In the genomic region with DNA sequence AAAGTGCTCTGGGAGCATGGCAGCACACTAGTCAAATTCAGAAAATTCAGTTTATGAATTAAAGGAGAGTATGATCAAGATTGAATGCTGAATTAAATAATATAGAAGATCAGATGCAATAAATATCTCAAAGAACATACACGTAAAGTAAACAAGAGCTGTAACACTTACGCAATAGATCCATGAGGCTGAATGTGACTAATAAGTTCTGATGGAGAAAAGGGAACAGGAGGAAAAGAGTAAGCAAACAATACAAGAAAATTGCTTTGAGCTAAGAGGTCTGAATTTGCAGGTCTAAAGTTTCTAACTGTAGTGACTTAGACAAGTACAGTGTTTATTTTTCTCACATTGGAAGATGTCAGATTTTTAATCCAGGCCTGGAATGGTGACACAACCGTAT, we compare ENCODE assay signal across 28 cellular contexts.
DNase-seq lines count a peak whose midpoint lies in the region; ATAC-seq and TF ChIP-seq lines count a peak whose summit lies in the region.
"Had no signal": no experiment of that assay in that cellular context is flagged by ENCODE, and none has a peak within 500 bp of the region (broad histone marks: within the 10 kb centered on the region; RNA-seq: fewer than 3 reads in every experiment).

No MANE protein-coding gene starts in this region.

- no peaks in the 10 kb centered on the region for H3K27me3 ChIP-seq in IMR-90 (ENCODE audit: control insufficient read depth, insufficient read depth, low read length)
- H3K27me3 ChIP-seq: ascending aorta, BLaER1, gastrocnemius medialis, transverse colon had no signal

- no peak for TF ChIP-seq RAD21 in IMR-90 (IDR thresholded peaks at IDR 0.05; ENCODE audit: low read length)

- no peak for ATAC-seq in IMR-90 (ENCODE audit: low read depth)
- ATAC-seq in HG03571 (IDR thresholded peaks at IDR 0.05; ENCODE audit: unreplicated experiment) = no peak
- ATAC-seq: effector memory CD8-positive, alpha-beta T cell; esophagus mucosa; gastrocnemius medialis; natural killer cell; stimulated activated effector memory CD8-positive, alpha-beta T cell treated with anti-CD3 and anti-CD28 coated beads, Interleukin-12 subunit alpha, Interleukin-12 subunit beta, amount 100 ng/mL, for 72 hours had no signal

- intact Hi-C loops in IMR-90 (cut with micrococcal nuclease) = no loop called here

- H3K36me3 ChIP-seq in IMR-90 (ENCODE audit: control insufficient read depth, insufficient read depth, low read length) = no peaks in the 10 kb centered on the region
- H3K36me3 ChIP-seq: ascending aorta, BLaER1, gastrocnemius medialis, transverse colon had no signal

- H3K4me3 ChIP-seq in IMR-90 (ENCODE audit: insufficient read depth, low read depth, low read length) (no peak overlapping the region), astrocyte of the spinal cord (ENCODE audit: low read depth, low read length) (no peak overlapping the region), fibroblast of pulmonary artery (replicated peaks; ENCODE audit: low read depth, low read length) (no peak overlapping the region)
- H3K4me3 ChIP-seq: ascending aorta, BLaER1, gastrocnemius medialis, transverse colon had no signal

- WGBS in IMR-90 (ENCODE audit: extremely low coverage in 2 of 2, insufficient read length in 1 of 2), 2 experiments = no CpG with 5 or more reads among the region's 3 CpGs

- BruUV-seq in IMR-90 (replicated peaks; lab: Mats Ljungman, UMichigan) = no TSS peak

- no peaks in the 10 kb centered on the region; the same call in 1 of the 2 replicates for H3K9me3 ChIP-seq in IMR-90 (ENCODE audit: control insufficient read depth, insufficient read depth, low read length)
- H3K9me3 ChIP-seq: ascending aorta, BLaER1, gastrocnemius medialis, transverse colon had no signal

- CTCF ChIA-PET in IMR-90 (lab: Yijun Ruan, JAX) = no interaction called here

- H2BK20ac ChIP-seq in IMR-90 (ENCODE audit: low read depth, low read length) = no peak overlapping the region

- H2AFZ ChIP-seq in IMR-90 (replicated peaks; ENCODE audit: low read length, poor library complexity) = no peak overlapping the region

- no peak overlapping the region for H3K27ac ChIP-seq in IMR-90 (ENCODE audit: insufficient read depth, low read length)
- H3K27ac ChIP-seq: ascending aorta, BLaER1, gastrocnemius medialis, KMS-11, transverse colon had no signal

- TF ChIP-seq POLR2A in IMR-90 (IDR thresholded peaks at IDR 0.05; ENCODE audit: low read depth, low read length) = no peak

- H3K18ac ChIP-seq in IMR-90 (ENCODE audit: low read depth, low read length) = no peak overlapping the region

- no peaks in the 10 kb centered on the region for H3K79me1 ChIP-seq in IMR-90 (ENCODE audit: low read depth in 1 of 2, low read length in 2 of 2)

- H3K4me2 ChIP-seq in IMR-90 (ENCODE audit: low read depth, low read length) = no peak overlapping the region
- H3K4me2 ChIP-seq: BLaER1, KMS-11 had no signal

- no peaks in the 10 kb centered on the region for H3K9me1 ChIP-seq in IMR-90 (ENCODE audit: insufficient read depth, low read length)

- no peak overlapping the region for H3K56ac ChIP-seq in IMR-90 (ENCODE audit: extremely low read depth, insufficient read depth, low read length)

- H2BK15ac ChIP-seq in IMR-90 (ENCODE audit: low read depth, low read length) = no peak overlapping the region

- in situ Hi-C loops in IMR-90 (cut with MboI; ENCODE audit: low sequenced_read_pairs) (no loop called here), astrocyte of the spinal cord (cut with HindIII; ENCODE audit: low sequenced_read_pairs) (no loop called here)

- POLR2A ChIA-PET in IMR-90 (lab: Charles Lee; ENCODE audit: unreplicated experiment) = no interaction called here

- DNase-seq in ELR (ENCODE audit: low read depth) (peak; percentile 62), IMR-90 (no peak), astrocyte of the spinal cord (ENCODE audit: low read depth, low spot score) (peak; percentile 2), fibroblast of pulmonary artery (ENCODE audit: low read depth) (peak; percentile 18), NCI-H2227 treated with DMSO at 0.1 percent for 48 hours (lab: John Stamatoyannopoulos, UW) (no peak), activated gamma-delta T cell (lab: John Stamatoyannopoulos, UW) (no peak)
- no peak for DNase-seq in activated CD8-positive, alpha-beta memory T cell treated with anti-CD3 and anti-CD28 coated beads, Interleukin-2, amount 50 U/mL, for 4 hours
- DNase-seq: activated CD4-positive, alpha-beta T cell treated with anti-CD3 and anti-CD28 coated beads for 48 hours; activated CD8-positive, alpha-beta memory T cell treated with anti-CD3 and anti-CD28 coated beads for 24 hours; activated effector memory CD4-positive, alpha-beta T cell treated with Interleukin-2 at 50 U/mL for 16 hours; activated naive CD8-positive, alpha-beta T cell treated with anti-CD3 and anti-CD28 coated beads for 36 hours; central memory CD4-positive, alpha-beta T cell; effector memory CD8-positive, alpha-beta T cell; gastrocnemius medialis; H9; kidney glomerular epithelial cell; MV-4-11; natural killer cell; NCI-H1436; NCI-H510A; T1000; transverse colon had no signal

- H2AK9ac ChIP-seq in IMR-90 (replicated peaks; ENCODE audit: low read depth, low read length, poor library complexity) = no peak overlapping the region

- H3K4ac ChIP-seq in IMR-90 (ENCODE audit: low read depth, low read length) = no peak overlapping the region

- H3K23ac ChIP-seq in IMR-90 (ENCODE audit: low read depth, low read length) = no peak overlapping the region

- no peaks in the 10 kb centered on the region for H3K4me1 ChIP-seq in IMR-90 (ENCODE audit: control insufficient read depth, insufficient read depth, low read length)
- H3K4me1 ChIP-seq: ascending aorta, BLaER1, gastrocnemius medialis, transverse colon had no signal

- H3K9ac ChIP-seq in IMR-90 (ENCODE audit: low read depth, low read length) = no peak overlapping the region
- H3K9ac ChIP-seq: BLaER1, KMS-11 had no signal

- no peak overlapping the region for H2BK120ac ChIP-seq in IMR-90 (ENCODE audit: low read depth, low read length)

- H2AK5ac ChIP-seq in IMR-90 (ENCODE audit: low read depth, low read length) = no peak overlapping the region

- H2BK5ac ChIP-seq in IMR-90 (ENCODE audit: low read depth, low read length, poor library complexity, severe bottlenecking) = no peak overlapping the region

- no peak overlapping the region for H4K5ac ChIP-seq in IMR-90 (ENCODE audit: low read depth, low read length)

- H4K91ac ChIP-seq in IMR-90 (ENCODE audit: insufficient read depth, low read depth, low read length) = no peak overlapping the region

- no peak overlapping the region for H3K14ac ChIP-seq in IMR-90 (replicated peaks; ENCODE audit: low read depth, low read length)

- dilution Hi-C loops in IMR-90 (cut with HindIII; ENCODE audit: low sequenced_read_pairs, unreplicated experiment) = no loop called here

- no peaks in the 10 kb centered on the region for H4K20me1 ChIP-seq in IMR-90 (ENCODE audit: insufficient read depth, low read length)
- H4K20me1 ChIP-seq: BLaER1 had no signal

- H4K8ac ChIP-seq in IMR-90 (ENCODE audit: low read depth in 2 of 2, low read length in 2 of 2) = no peak overlapping the region

- TF ChIP-seq CTCF in IMR-90 (conservative IDR thresholded peaks at IDR 0.05; ENCODE audit: low read depth, low read length) (no peak), astrocyte of the spinal cord (IDR thresholded peaks at IDR 0.05; ENCODE audit: low read depth, low read length) (no peak), fibroblast of pulmonary artery (IDR thresholded peaks at IDR 0.05; ENCODE audit: low read length, missing control alignments) (no peak)

TF ChIP-seq in IMR-90, 13 proteins besides CTCF, POLR2A, EP300 and RAD21:
- TF ChIP-seq CEBPB (IDR thresholded peaks at IDR 0.05; ENCODE audit: low read depth, low read length) (peak; percentile 58), CHD1 (IDR thresholded peaks at IDR 0.05; ENCODE audit: low read depth, low read length) (no peak)

Comparison
In these comparisons a context has a peak if more than half of its experiments do, and no peak if none do; other contexts are left out.
1. DNase-seq: peak in ELR (single experiment), astrocyte of the spinal cord (single experiment) and fibroblast of pulmonary artery (single experiment); none in IMR-90 (single experiment), NCI-H2227 treated with DMSO at 0.1 percent for 48 hours (single experiment), activated gamma-delta T cell (single experiment) and activated CD8-positive, alpha-beta memory T cell treated with anti-CD3 and anti-CD28 coated beads, Interleukin-2, amount 50 U/mL, for 4 hours (single experiment).